ENCODE assay signal across 29 cellular contexts in genomic region chrX:54979432-54979831, GRCh38. TPM values are rescaled to one million over a fixed set of nuclear protein-coding genes. Genes with fewer than 3 reads are reported as not detected.
"Had no signal": no experiment of that assay in that cellular context is flagged by ENCODE, and none has a peak within 500 bp of the region (broad histone marks: within the 10 kb centered on the region; RNA-seq: fewer than 3 reads in every experiment).

No MANE protein-coding gene starts in this region.

- H3K36me3 ChIP-seq: esophagus muscularis mucosa, WERI-Rb-1 had no signal

- ATAC-seq: activated CD4-positive, CD25-positive, alpha-beta regulatory T cell treated with anti-CD3 and anti-CD28 coated beads, Interleukin-2, amount 50 U/mL, for 24 hours; activated CD8-positive, alpha-beta T cell treated with anti-CD3 and anti-CD28 coated beads for 36 hours; activated T-cell treated with anti-CD3 and anti-CD28 coated beads, Interleukin-2, amount 50 U/mL, for 4 hours; activated T-helper 17 cell treated with anti-CD3 and anti-CD28 coated beads, Interleukin-2, amount 50 U/mL, for 72 hours; body of pancreas; effector memory CD8-positive, alpha-beta T cell; foreskin keratinocyte; T-helper 17 cell had no signal

- H3K9me3 ChIP-seq: body of pancreas had no signal

- H3K4me1 ChIP-seq: body of pancreas, esophagus muscularis mucosa had no signal

- H3K4me3 ChIP-seq: body of pancreas, esophagus muscularis mucosa had no signal

- H3K27ac ChIP-seq: body of pancreas, esophagus muscularis mucosa, foreskin keratinocyte, WERI-Rb-1 had no signal

- DNase-seq: activated B cell treated with CpG ODN at 0.5 μM for 24 hours; activated CD4-positive, alpha-beta T cell treated with anti-CD3 and anti-CD28 coated beads for 48 hours; activated CD4-positive, alpha-beta T cell treated with anti-CD3 and anti-CD28 coated beads, Interleukin-2, amount 50 U/mL, for 1 hour; activated CD4-positive, alpha-beta T cell treated with anti-CD3 and anti-CD28 coated beads, Interleukin-2, amount 50 U/mL, for 48 hours; activated CD8-positive, alpha-beta memory T cell treated with anti-CD3 and anti-CD28 coated beads for 24 hours; activated CD8-positive, alpha-beta T cell treated with anti-CD3 and anti-CD28 coated beads for 36 hours; activated effector memory CD4-positive, alpha-beta T cell treated with Interleukin-2 at 50 U/mL for 16 hours; activated gamma-delta T cell treated with Interleukin-2 at 50 U/mL for 16 hours; activated naive CD4-positive, alpha-beta T cell treated with anti-CD3 and anti-CD28 coated beads, Interleukin-2, amount 50 U/mL, for 16 hours; activated naive CD4-positive, alpha-beta T cell treated with Interleukin-2 at 50 U/mL for 16 hours; activated T-cell treated with anti-CD3 and anti-CD28 coated beads, Interleukin-2, amount 50 U/mL, for 4 hours; amniotic stem cell; anterior cingulate cortex; body of pancreas; caudate nucleus; cortex of kidney; dermis blood vessel endothelial cell; effector CD4-positive, alpha-beta T cell; effector memory CD8-positive, alpha-beta T cell; erythroblast; foreskin keratinocyte; head of caudate nucleus; T-helper 17 cell; T1000; WERI-Rb-1 had no signal

- H3K27me3 ChIP-seq: body of pancreas, foreskin keratinocyte had no signal

RNA-seq across cellular contexts. Expression of gene PFKFB1, which starts 14.6 kb away (rescaled TPM):
- total RNA-seq: dermis blood vessel endothelial cell had no signal

RNA-seq across cellular contexts. Expression of gene ALAS2, which starts 51.3 kb away (rescaled TPM):
- total RNA-seq: activated CD8-positive, alpha-beta T cell treated with anti-CD3 and anti-CD28 coated beads for 36 hours; activated T-cell treated with anti-CD3 and anti-CD28 coated beads, Interleukin-2, amount 50 U/mL, for 4 hours; activated T-helper 17 cell treated with anti-CD3 and anti-CD28 coated beads, Interleukin-2, amount 50 U/mL, for 72 hours; body of pancreas; chondrocyte; dermis blood vessel endothelial cell; foreskin keratinocyte; T-helper 17 cell had no signal
- polyA plus RNA-seq: foreskin keratinocyte had no signal
